13 cellular contexts compared by ENCODE assay signal in the genomic region with DNA sequence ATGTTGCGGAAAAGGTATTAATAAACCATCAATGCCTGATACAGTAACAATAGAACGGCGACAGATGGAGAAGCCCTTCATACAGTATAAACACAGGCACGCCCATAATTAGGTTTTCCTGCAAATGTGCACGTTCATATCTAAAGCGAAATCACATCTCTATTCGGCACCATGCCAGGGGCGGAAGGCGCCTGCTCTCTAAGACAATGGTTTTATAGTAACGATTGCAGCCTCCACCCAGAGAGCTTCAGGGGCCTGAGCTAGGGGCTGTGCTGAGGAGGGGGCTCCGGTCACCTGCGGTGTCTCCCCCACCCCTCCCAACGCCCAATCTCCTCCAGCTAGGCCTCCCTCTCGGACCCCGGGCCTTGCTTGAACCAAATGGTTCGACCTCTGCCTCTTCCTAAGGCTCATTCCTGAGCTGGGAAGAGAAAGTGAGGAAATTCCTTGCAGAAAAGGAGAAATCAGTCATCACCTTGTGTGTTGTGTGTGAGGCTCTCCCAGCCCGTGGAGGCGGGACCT. TPM values are rescaled to one million over a fixed set of nuclear protein-coding genes. Genes with fewer than 3 reads are reported as not detected.
DNase-seq lines count a peak whose midpoint lies in the region; ATAC-seq and TF ChIP-seq lines count a peak whose summit lies in the region.
"Had no signal": no experiment of that assay in that cellular context is flagged by ENCODE, and none has a peak within 500 bp of the region (broad histone marks: within the 10 kb centered on the region; RNA-seq: fewer than 3 reads in every experiment).

No MANE protein-coding gene starts in this region.

- peaks cover 13% of the 10 kb centered on the region for H3K27me3 Mint-ChIP-seq in GM23338 (ENCODE audit: insufficient read depth, low read depth, poor library complexity)

- TF ChIP-seq CTCF in GM23338 (conservative IDR thresholded peaks at IDR 0.05; ENCODE audit: low read depth in 2 of 2): no peak

- no peaks in the 10 kb centered on the region for H4K20me1 ChIP-seq in GM23338 (replicated peaks; ENCODE audit: insufficient read depth)

- no peaks in the 10 kb centered on the region for H3K36me3 Mint-ChIP-seq in GM23338 (ENCODE audit: low read depth)

- H3K27ac Mint-ChIP-seq in GM23338: no peak overlapping the region
- H3K27ac Mint-ChIP-seq: dendritic cell treated with granulocyte-macrophage colony-stimulating factor and Interleukin-4, amounts not matched to agents 40 ng/mL and 50 ng/mL, for 4 days had no signal

- no peaks in the 10 kb centered on the region for H3K36me3 ChIP-seq in GM23338 (ENCODE audit: insufficient read depth)

- H3K27ac ChIP-seq in GM23338 (ENCODE audit: low read depth): no peak overlapping the region

- H3K4me2 ChIP-seq in GM23338: no peak overlapping the region

- ATAC-seq in GM23338 (no peak), left colon (peak; percentile 91), GM19395 (IDR thresholded peaks at IDR 0.05; ENCODE audit: unreplicated experiment) (no peak), GM18909 (IDR thresholded peaks at IDR 0.05; ENCODE audit: poor library complexity, unreplicated experiment) (no peak)

- H3K79me2 ChIP-seq in GM23338 (replicated peaks; ENCODE audit: insufficient read depth): no peaks in the 10 kb centered on the region

- no peaks in the 10 kb centered on the region for H3K27me3 ChIP-seq in GM23338 (ENCODE audit: insufficient read depth)

- H3F3A ChIP-seq in GM23338 (replicated peaks; ENCODE audit: low read depth): no peaks in the 10 kb centered on the region

- no peaks in the 10 kb centered on the region for H3K9me3 Mint-ChIP-seq in GM23338
- H3K9me3 Mint-ChIP-seq: dendritic cell treated with granulocyte-macrophage colony-stimulating factor and Interleukin-4, amounts not matched to agents 40 ng/mL and 50 ng/mL, for 4 days had no signal

- peaks cover 5% of the 10 kb centered on the region; the same call in 2 of the 3 replicates for H3K4me1 Mint-ChIP-seq in GM23338

- H2AFZ ChIP-seq in GM23338: 0 out of 2 replicates have a peak overlapping the region, but pooled peaks have one; percentile 28

- no peak overlapping the region for H3K4me3 ChIP-seq in GM23338

- DNase-seq in GM23338 (ENCODE audit: low spot score) (no peak), NCI-H2029 (lab: John Stamatoyannopoulos, UW) (peak; percentile 88), left colon (peak; percentile 80 to 89), occipital lobe (lab: John Stamatoyannopoulos, UW) (no peak), GOT3 (lab: John Stamatoyannopoulos, UW) (no peak)
- DNase-seq: GDM1, NCI-H510A, retina, SHP77 had no signal

- no peaks in the 10 kb centered on the region for H3K9me2 ChIP-seq in GM23338 (ENCODE audit: insufficient read depth)

- H3K4me1 ChIP-seq in GM23338 (ENCODE audit: insufficient read depth): no peaks in the 10 kb centered on the region

- H3K4me3 Mint-ChIP-seq in GM23338: no peak overlapping the region
- H3K4me3 Mint-ChIP-seq: dendritic cell treated with granulocyte-macrophage colony-stimulating factor and Interleukin-4, amounts not matched to agents 40 ng/mL and 50 ng/mL, for 4 days had no signal

- intact Hi-C loops in left colon (cut with DNase I, micrococcal nuclease): no loop called here

TF ChIP-seq in GM23338, 12 proteins besides CTCF, POLR2A, EP300 and RAD21:
- TF ChIP-seq EZH2 (IDR thresholded peaks at IDR 0.05; ENCODE audit: low read depth, unreplicated experiment): no peak
- no peak for TF ChIP-seq NANOG (IDR thresholded peaks at IDR 0.05; ENCODE audit: borderline replicate concordance)
- no peak for TF ChIP-seq CREB1 (CRISPR knock-in tag; IDR thresholded peaks at IDR 0.05; ENCODE audit: low read depth)
- TF ChIP-seq, protein P1, sequence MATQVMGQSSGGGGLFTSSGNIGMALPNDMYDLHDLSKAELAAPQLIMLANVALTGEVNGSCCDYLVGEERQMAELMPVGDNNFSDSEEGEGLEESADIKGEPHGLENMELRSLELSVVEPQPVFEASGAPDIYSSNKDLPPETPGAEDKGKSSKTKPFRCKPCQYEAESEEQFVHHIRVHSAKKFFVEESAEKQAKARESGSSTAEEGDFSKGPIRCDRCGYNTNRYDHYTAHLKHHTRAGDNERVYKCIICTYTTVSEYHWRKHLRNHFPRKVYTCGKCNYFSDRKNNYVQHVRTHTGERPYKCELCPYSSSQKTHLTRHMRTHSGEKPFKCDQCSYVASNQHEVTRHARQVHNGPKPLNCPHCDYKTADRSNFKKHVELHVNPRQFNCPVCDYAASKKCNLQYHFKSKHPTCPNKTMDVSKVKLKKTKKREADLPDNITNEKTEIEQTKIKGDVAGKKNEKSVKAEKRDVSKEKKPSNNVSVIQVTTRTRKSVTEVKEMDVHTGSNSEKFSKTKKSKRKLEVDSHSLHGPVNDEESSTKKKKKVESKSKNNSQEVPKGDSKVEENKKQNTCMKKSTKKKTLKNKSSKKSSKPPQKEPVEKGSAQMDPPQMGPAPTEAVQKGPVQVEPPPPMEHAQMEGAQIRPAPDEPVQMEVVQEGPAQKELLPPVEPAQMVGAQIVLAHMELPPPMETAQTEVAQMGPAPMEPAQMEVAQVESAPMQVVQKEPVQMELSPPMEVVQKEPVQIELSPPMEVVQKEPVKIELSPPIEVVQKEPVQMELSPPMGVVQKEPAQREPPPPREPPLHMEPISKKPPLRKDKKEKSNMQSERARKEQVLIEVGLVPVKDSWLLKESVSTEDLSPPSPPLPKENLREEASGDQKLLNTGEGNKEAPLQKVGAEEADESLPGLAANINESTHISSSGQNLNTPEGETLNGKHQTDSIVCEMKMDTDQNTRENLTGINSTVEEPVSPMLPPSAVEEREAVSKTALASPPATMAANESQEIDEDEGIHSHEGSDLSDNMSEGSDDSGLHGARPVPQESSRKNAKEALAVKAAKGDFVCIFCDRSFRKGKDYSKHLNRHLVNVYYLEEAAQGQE (IDR thresholded peaks at IDR 0.05; ENCODE audit: unreplicated experiment): no peak
- TF ChIP-seq STAT1 (IDR thresholded peaks at IDR 0.05; ENCODE audit: unreplicated experiment): no peak

TF ChIP-seq in PFSK-1, 5 proteins besides CTCF, POLR2A, EP300 and RAD21:
- TF ChIP-seq SIN3A (IDR thresholded peaks at IDR 0.05; ENCODE audit: borderline replicate concordance, insufficient read depth, low read length) (peak; percentile 86; the same call in 1 of the 2 replicates), POLR2AphosphoS5 (IDR thresholded peaks at IDR 0.05; ENCODE audit: low read depth, low read length) (no peak)

RNA-seq across cellular contexts. Expression of a gene that starts 9.6 kb away (rescaled TPM):
- total RNA-seq in GM23338 (2014; rRNA removed; shearing (Covaris generic)): not detected in 2 replicates
- polyA plus RNA-seq in GM23338 (2016; fragmentation: Nextera tagmentation; extraction: Ambion mirVana): not detected in 2 replicates
- not detected for polyA plus RNA-seq in PFSK-1 (2012; ENCODE audit: insufficient read length, low read depth)
- total RNA-seq in left colon (under 1 TPM; 0.28 to 0.43 TPM), occipital lobe (not detected)

RNA-seq across cellular contexts. Expression of a gene that starts 17.2 kb away (rescaled TPM):
- total RNA-seq in GM23338 (2014; rRNA removed; shearing (Covaris generic)): not detected in 2 replicates
- polyA plus RNA-seq in GM23338 (2016; fragmentation: Nextera tagmentation; extraction: Ambion mirVana): not detected in 2 replicates
- polyA plus RNA-seq in PFSK-1 (2012; ENCODE audit: insufficient read length, low read depth): not detected
- not detected for total RNA-seq in left colon
- not detected for total RNA-seq in occipital lobe

RNA-seq across cellular contexts. Expression of a gene that starts 30.9 kb away (rescaled TPM):
- total RNA-seq in GM23338 (2014; rRNA removed; shearing (Covaris generic)): not detected in 2 replicates
- not detected in 2 replicates for polyA plus RNA-seq in GM23338 (2016; fragmentation: Nextera tagmentation; extraction: Ambion mirVana)
- polyA plus RNA-seq in PFSK-1 (2012; ENCODE audit: insufficient read length, low read depth): not detected
- total RNA-seq in left colon: not detected
- total RNA-seq in occipital lobe: not detected

RNA-seq across cellular contexts. Expression of a gene that starts 41.1 kb away (rescaled TPM):
- total RNA-seq in GM23338 (2014; rRNA removed; shearing (Covaris generic)): not detected in 2 replicates
- polyA plus RNA-seq in GM23338 (2016; fragmentation: Nextera tagmentation; extraction: Ambion mirVana): not detected in 2 replicates
- not detected for polyA plus RNA-seq in PFSK-1 (2012; ENCODE audit: insufficient read length, low read depth)
- total RNA-seq in left colon (not detected), occipital lobe (not detected)

RNA-seq across cellular contexts. Expression of a gene that starts 54.1 kb away (rescaled TPM):
- total RNA-seq in GM23338 (2014; rRNA removed; shearing (Covaris generic)): not detected in 2 replicates
- polyA plus RNA-seq in GM23338 (2016; fragmentation: Nextera tagmentation; extraction: Ambion mirVana): not detected in 2 replicates
- polyA plus RNA-seq in PFSK-1 (2012; ENCODE audit: insufficient read length, low read depth): not detected
- total RNA-seq in left colon (not detected), occipital lobe (not detected)

Comparison
In these comparisons a context has a peak if more than half of its experiments do, and no peak if none do; other contexts are left out.
1. DNase-seq: peak in NCI-H2029 (single experiment) and left colon (2 of 2); none in GM23338 (single experiment), occipital lobe (single experiment) and GOT3 (single experiment).